In genomic region chr15:84914351-84914750, GRCh38 we compare ENCODE assay signal across 11 cellular contexts. TPM values are rescaled to one million over a fixed set of nuclear protein-coding genes. Genes with fewer than 3 reads are reported as not detected.
DNase-seq lines count a peak whose midpoint lies in the region; ATAC-seq, FAIRE-seq and TF ChIP-seq lines count a peak whose summit lies in the region.
"Had no signal": no experiment of that assay in that cellular context is flagged by ENCODE, and none has a peak within 500 bp of the region (broad histone marks: within the 10 kb centered on the region; RNA-seq: fewer than 3 reads in every experiment).

No MANE protein-coding gene starts in this region.

- H3K36me3 ChIP-seq in Loucy (ENCODE audit: insufficient read depth, low read length) (no peaks in the 10 kb centered on the region), endothelial cell of umbilical vein (ENCODE audit: control insufficient read depth in 2 of 2, extremely low read depth in 1 of 2, insufficient read depth in 2 of 2, low read length in 2 of 2) (no peaks in the 10 kb centered on the region), sigmoid colon (no peaks in the 10 kb centered on the region)

- BruUV-seq in Calu3 (replicated peaks; lab: Mats Ljungman, UMichigan) (no TSS peak), endothelial cell of umbilical vein (replicated peaks; lab: Mats Ljungman, UMichigan) (no TSS peak)

- H3K9ac ChIP-seq in Loucy (ENCODE audit: low read depth, low read length, poor library complexity, severe bottlenecking): peak overlapping the region; percentile 1
- no peak overlapping the region for H3K9ac ChIP-seq in endothelial cell of umbilical vein (replicated peaks; ENCODE audit: extremely low read depth, insufficient read depth, low read length)

- CTCF ChIA-PET in Calu3 (lab: Charles Lee): no interaction called here
- CTCF ChIA-PET in endothelial cell of umbilical vein (lab: Charles Lee): interaction anchor here (1.1 to 1.2 kb wide), 2 partner anchors 11 to 14 kb away, joined by 5 to 6 read pairs; no protein-coding TSS in a partner anchor

- H3K27ac Mint-ChIP-seq in Calu3 (ENCODE audit: unreplicated experiment) (peak overlapping the region; percentile 89), T-helper 17 cell (no peak overlapping the region)

- H3K27ac ChIP-seq in endothelial cell of umbilical vein (ENCODE audit: insufficient read depth, low read depth, low read length) (no peak overlapping the region), sigmoid colon (peak overlapping the region; percentile 50 to 87 (median 56))

- WGBS in sigmoid colon, 2 donors: 75 to 85% methylated on average over 5 of the region's 5 CpGs

- ATAC-seq in T-helper 17 cell: no peak

- H3K27me3 Mint-ChIP-seq in Calu3 (ENCODE audit: unreplicated experiment) (no peaks in the 10 kb centered on the region), T-helper 17 cell (peaks cover 32% of the 10 kb centered on the region)

- H3K36me3 Mint-ChIP-seq in Calu3 (ENCODE audit: insufficient read depth, unreplicated experiment) (peaks cover 19% of the 10 kb centered on the region), T-helper 17 cell (ENCODE audit: low read depth) (peaks cover 4% of the 10 kb centered on the region)

- H4K20me1 ChIP-seq in Loucy (ENCODE audit: insufficient read depth, low read length, poor library complexity, severe bottlenecking) (no peaks in the 10 kb centered on the region), endothelial cell of umbilical vein (replicated peaks; ENCODE audit: control insufficient read depth, extremely low read depth, insufficient read depth, low read length) (no peaks in the 10 kb centered on the region)

- H3K4me1 Mint-ChIP-seq in Calu3 (ENCODE audit: low read depth, unreplicated experiment) (peaks cover 48% of the 10 kb centered on the region), T-helper 17 cell (no peaks in the 10 kb centered on the region)

- DNase-seq in Calu3: no peak
- DNase-seq in endothelial cell of umbilical vein (ENCODE audit: low read depth, low spot score): no peak
- no peak for DNase-seq in sigmoid colon
- DNase-seq in NCI-H2227 (lab: John Stamatoyannopoulos, UW; ENCODE audit: unreplicated experiment): no peak
- no peak for DNase-seq in pons (ENCODE audit: low spot score)
- no peak for DNase-seq in T-helper 17 cell
- DNase-seq in NCI-H2171 treated with DMSO at 0.1 percent for 48 hours (lab: John Stamatoyannopoulos, UW): no peak
- DNase-seq: caudate nucleus had no signal

- no peak for TF ChIP-seq POLR2A in endothelial cell of umbilical vein (IDR thresholded peaks at IDR 0.05; ENCODE audit: low read depth, low read length)
- no peak for TF ChIP-seq POLR2A in sigmoid colon (IDR thresholded peaks at IDR 0.05)

- intact Hi-C loops in Calu3 (cut with micrococcal nuclease; ENCODE audit: unreplicated experiment): no loop called here
- intact Hi-C loops in endothelial cell of umbilical vein (cut with micrococcal nuclease): loop anchor here (5.0 kb wide), 1 partner anchor 37 kb away; no protein-coding TSS in a partner anchor
- intact Hi-C loops in sigmoid colon (cut with DNase I): no loop called here

- H3K4me1 ChIP-seq in Loucy (ENCODE audit: insufficient read depth, low read length, poor library complexity, severe bottlenecking) (peaks cover 17% of the 10 kb centered on the region), endothelial cell of umbilical vein (ENCODE audit: control insufficient read depth, extremely low read depth, insufficient read depth, low read length) (peaks cover 34% of the 10 kb centered on the region), sigmoid colon (peaks cover 0 to 48% (median 40%) of the 10 kb centered on the region in 4 donors)

- FAIRE-seq in endothelial cell of umbilical vein (lab: Jason Lieb, UNC): peak; percentile 52

- no peak overlapping the region for H3K4me3 ChIP-seq in Loucy (ENCODE audit: low read length, poor library complexity, severe bottlenecking)
- H3K4me3 ChIP-seq in endothelial cell of umbilical vein (replicated peaks in 1 of 3; ENCODE audit: insufficient read depth in 1 of 3, low read depth in 1 of 3, low read length in 3 of 3): no peak overlapping the region
- no peak overlapping the region for H3K4me3 ChIP-seq in sigmoid colon

- H3K9me3 Mint-ChIP-seq in Calu3 (ENCODE audit: low read depth, unreplicated experiment): peaks cover 5% of the 10 kb centered on the region
- H3K9me3 Mint-ChIP-seq: activated T-helper 2 cell treated with anti-CD3 and anti-CD28 coated beads, Interferon-gamma antibody, Interleukin-2, Interleukin-4, amounts not matched to agents 10 μg/mL and 5 μg/mL and 100 μg/mL, durations not matched to agents 14 hours and 24 hours and 36 hours had no signal

- POLR2A ChIA-PET in endothelial cell of umbilical vein (lab: Charles Lee): no interaction called here

- peak overlapping the region; percentile 56 for H3K4me2 ChIP-seq in Loucy (ENCODE audit: low read depth, low read length, poor library complexity, severe bottlenecking)
- no peak overlapping the region for H3K4me2 ChIP-seq in endothelial cell of umbilical vein (ENCODE audit: insufficient read depth, low read length)

- H3K4me3 Mint-ChIP-seq in Calu3 (ENCODE audit: low read depth, unreplicated experiment): peak overlapping the region; percentile 36
- H3K4me3 Mint-ChIP-seq in T-helper 17 cell: no peak overlapping the region

- TF ChIP-seq EP300 in sigmoid colon (IDR thresholded peaks at IDR 0.05): no peak

- H3K9me3 ChIP-seq in Loucy (ENCODE audit: insufficient read depth, low read depth, low read length) (no peaks in the 10 kb centered on the region), endothelial cell of umbilical vein (replicated peaks; ENCODE audit: control insufficient read depth, insufficient read depth, low read length) (no peaks in the 10 kb centered on the region), sigmoid colon (no peaks in the 10 kb centered on the region), T-helper 17 cell (ENCODE audit: control insufficient read depth, low read length, poor library complexity, severe bottlenecking) (no peaks in the 10 kb centered on the region)

- dilution Hi-C loops in endothelial cell of umbilical vein (cut with MboI; ENCODE audit: extremely low pct_ligation_motif_present, low sequenced_read_pairs): no loop called here

- H2AFZ ChIP-seq in Loucy (ENCODE audit: low read length) (peak overlapping the region; percentile 44; the same call in 1 of the 2 replicates), endothelial cell of umbilical vein (ENCODE audit: low read depth, low read length) (peak overlapping the region; percentile 5)

- TF ChIP-seq CTCF in Calu3 (IDR thresholded peaks at IDR 0.05; ENCODE audit: unreplicated experiment) (no peak), Loucy (conservative IDR thresholded peaks at IDR 0.05; ENCODE audit: low read length) (no peak), endothelial cell of umbilical vein (IDR thresholded peaks at IDR 0.05; ENCODE audit: extremely low read depth in 1 of 2, insufficient read depth in 1 of 2, low read depth in 1 of 2, low read length in 2 of 2) (no peak), sigmoid colon (IDR thresholded peaks at IDR 0.05) (no peak)

- no peaks in the 10 kb centered on the region for H3K9me2 ChIP-seq in Loucy (replicated peaks; ENCODE audit: low read depth, low read length)

- H3K79me2 ChIP-seq in Loucy (ENCODE audit: insufficient read depth, low read length) (no peaks in the 10 kb centered on the region), endothelial cell of umbilical vein (ENCODE audit: control insufficient read depth, insufficient read depth, low read length) (no peaks in the 10 kb centered on the region)

- H3F3A ChIP-seq in Loucy (ENCODE audit: low read depth): no peaks in the 10 kb centered on the region

- no peaks in the 10 kb centered on the region for H3K9me1 ChIP-seq in endothelial cell of umbilical vein (replicated peaks; ENCODE audit: control insufficient read depth, extremely low read depth, insufficient read depth, low read length)

- no peaks in the 10 kb centered on the region for H3K27me3 ChIP-seq in Loucy (ENCODE audit: insufficient read depth, low read length, poor library complexity, severe bottlenecking)
- no peaks in the 10 kb centered on the region for H3K27me3 ChIP-seq in endothelial cell of umbilical vein (ENCODE audit: control insufficient read depth in 2 of 2, insufficient read depth in 2 of 2, low read length in 2 of 2)
- no peaks in the 10 kb centered on the region for H3K27me3 ChIP-seq in sigmoid colon

TF ChIP-seq in endothelial cell of umbilical vein, 7 proteins besides CTCF, POLR2A, EP300 and RAD21:
- TF ChIP-seq GATA2 (IDR thresholded peaks at IDR 0.05; ENCODE audit: insufficient read depth, insufficient read length, low read depth, low read length): no peak
- TF ChIP-seq FOS (IDR thresholded peaks at IDR 0.05; ENCODE audit: borderline replicate concordance, insufficient read depth, low read length): no peak
- TF ChIP-seq JUN (IDR thresholded peaks at IDR 0.05; ENCODE audit: borderline replicate concordance, insufficient read depth, insufficient read length, low read depth): no peak
- TF ChIP-seq MYC (IDR thresholded peaks at IDR 0.05; ENCODE audit: low read depth, low read length): no peak
- TF ChIP-seq EZH2 (IDR thresholded peaks at IDR 0.05; ENCODE audit: borderline replicate concordance, low read depth, low read length, severe bottlenecking): no peak
- TF ChIP-seq MAX (IDR thresholded peaks at IDR 0.05; ENCODE audit: insufficient read depth, insufficient read length): no peak
- no peak for TF ChIP-seq POLR2AphosphoS5 (IDR thresholded peaks at IDR 0.05; ENCODE audit: insufficient read depth, low read depth, low read length)
TF ChIP-seq in endothelial cell of umbilical vein: peak in this region for 0.

RNA-seq across cellular contexts. Expression of gene SLC28A1, which starts 29.9 kb away (rescaled TPM):
- 0.17 and 0.37 TPM in 2 replicates for total RNA-seq in Calu3 (2022)
- total RNA-seq in endothelial cell of umbilical vein: not detected in 2 replicates
- polyA plus RNA-seq in endothelial cell of umbilical vein: not detected in 2 replicates
- polyA plus RNA-seq in endothelial cell of umbilical vein (2011; cell fraction: cytosol; rRNA removed): not detected in 2 replicates
- not detected in 2 replicates for polyA plus RNA-seq in endothelial cell of umbilical vein (2011; cell fraction: nucleus; rRNA removed)
- polyA plus RNA-seq in endothelial cell of umbilical vein (2012): not detected in 2 replicates
- not detected in 2 replicates for polyA minus RNA-seq in endothelial cell of umbilical vein
- not detected for polyA minus RNA-seq in endothelial cell of umbilical vein (2011; cell fraction: cytosol; rRNA and poly(A)+ RNA removed)
- not detected in 2 replicates for polyA minus RNA-seq in endothelial cell of umbilical vein (2011; cell fraction: nucleus; rRNA and poly(A)+ RNA removed)
- not detected for total RNA-seq in sigmoid colon
- not detected for polyA plus RNA-seq in sigmoid colon
- not detected for total RNA-seq in T-helper 17 cell
- total RNA-seq: activated T-helper 2 cell treated with anti-CD3 and anti-CD28 coated beads, Interferon-gamma antibody, Interleukin-2, Interleukin-4, amounts not matched to agents 10 μg/mL and 5 μg/mL and 100 μg/mL, durations not matched to agents 14 hours and 24 hours and 36 hours; epithelial cell of proximal tubule had no signal
